ENCODE assay signal across 23 cellular contexts in the genomic region with DNA sequence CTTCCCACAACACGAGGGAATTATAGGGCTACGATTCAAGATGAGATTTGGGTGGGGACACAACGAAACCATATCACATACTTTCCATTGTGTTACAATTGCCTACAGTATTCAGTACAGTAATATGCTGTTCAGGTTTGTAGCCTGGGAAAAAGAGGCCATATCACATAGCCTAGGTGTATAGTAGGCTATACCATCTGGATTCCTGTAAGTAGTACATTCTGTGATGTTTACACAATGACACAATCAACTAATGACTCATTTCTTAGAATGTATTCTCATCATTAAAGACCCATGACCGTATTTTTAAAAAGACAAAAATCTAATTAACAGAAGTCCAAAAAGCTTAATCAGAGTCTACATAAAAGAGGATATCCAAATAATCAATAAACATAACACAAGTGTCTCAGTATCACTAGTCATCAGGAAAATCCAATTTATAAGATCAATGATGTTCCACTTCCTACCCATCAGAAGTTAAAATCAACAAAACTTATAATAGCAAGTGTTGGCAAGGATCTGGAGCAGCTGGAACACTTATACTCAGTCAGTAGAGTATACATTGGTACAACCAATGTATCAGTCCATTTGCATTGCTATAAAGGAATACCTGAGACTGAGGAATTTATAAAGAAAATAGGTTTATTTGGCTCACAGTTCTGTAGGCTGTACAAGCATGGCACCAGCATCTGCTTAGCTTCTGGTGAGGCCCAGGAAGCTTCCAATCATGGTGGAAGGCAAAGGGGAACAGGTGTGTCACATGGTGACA.
"Had no signal": no experiment of that assay in that cellular context is flagged by ENCODE, and none has a peak within 500 bp of the region (broad histone marks: within the 10 kb centered on the region; RNA-seq: fewer than 3 reads in every experiment).

No MANE protein-coding gene starts in this region.

- H3K4me3 Mint-ChIP-seq: dendritic cell treated with granulocyte-macrophage colony-stimulating factor and Interleukin-4, amounts not matched to agents 40 ng/mL and 50 ng/mL, for 4 days; endodermal cell; memory B cell; natural killer cell; stimulated activated effector memory CD8-positive, alpha-beta T cell treated with anti-CD3 and anti-CD28 coated beads, Interleukin-12 subunit alpha, Interleukin-12 subunit beta, amount 100 ng/mL, for 72 hours had no signal

- H3K9me3 Mint-ChIP-seq: dendritic cell treated with granulocyte-macrophage colony-stimulating factor and Interleukin-4, amounts not matched to agents 40 ng/mL and 50 ng/mL, for 4 days; endodermal cell had no signal

- H3K36me3 ChIP-seq: esophagus squamous epithelium, lower lobe of right lung, ovary, sigmoid colon, stomach, thyroid gland, vagina had no signal

- H3K27me3 Mint-ChIP-seq: dendritic cell treated with granulocyte-macrophage colony-stimulating factor and Interleukin-4, amounts not matched to agents 40 ng/mL and 50 ng/mL, for 4 days; memory B cell had no signal

- H3K4me1 ChIP-seq: esophagus squamous epithelium, lower lobe of right lung, sigmoid colon, stomach, thyroid gland, vagina had no signal

- H3K4me3 ChIP-seq: esophagus squamous epithelium, lower lobe of right lung, ovary, psoas muscle, sigmoid colon, stomach, thyroid gland, vagina had no signal

- H3K27me3 ChIP-seq: esophagus squamous epithelium, ovary, sigmoid colon, stomach, thyroid gland, vagina had no signal

- H3K9me3 ChIP-seq: esophagus squamous epithelium, lower lobe of right lung, ovary, psoas muscle, sigmoid colon, stomach, thyroid gland, vagina had no signal

- H3K27ac ChIP-seq: esophagus squamous epithelium, lower lobe of right lung, ovary, psoas muscle, sigmoid colon, stomach, thyroid gland, vagina had no signal

- H3K27ac Mint-ChIP-seq: dendritic cell treated with granulocyte-macrophage colony-stimulating factor and Interleukin-4, amounts not matched to agents 40 ng/mL and 50 ng/mL, for 4 days; endodermal cell; memory B cell; natural killer cell; stimulated activated effector memory CD8-positive, alpha-beta T cell treated with anti-CD3 and anti-CD28 coated beads, Interleukin-12 subunit alpha, Interleukin-12 subunit beta, amount 100 ng/mL, for 72 hours had no signal

- DNase-seq: effector CD8-positive, alpha-beta T cell; endodermal cell; erythroblast; esophagus squamous epithelium; head of caudate nucleus; left ventricle myocardium superior; lower lobe of right lung; natural killer cell; occipital lobe; ovary; posterior cingulate gyrus; psoas muscle; right cardiac atrium; sigmoid colon; stimulated activated CD4-positive, alpha-beta T cell treated with anti-CD3 and anti-CD28 coated beads, Interleukin-2, amount 100 ng/mL, for 24 hours; stimulated activated CD4-positive, alpha-beta T cell treated with anti-CD3 and anti-CD28 coated beads, Interleukin-4, amount 100 ng/mL, for 24 hours; stimulated activated naive CD4-positive, alpha-beta T cell treated with Interleukin-2 at 50 U/mL for 16 hours; stomach; thyroid gland had no signal

- H3K36me3 Mint-ChIP-seq: memory B cell; natural killer cell; stimulated activated effector memory CD8-positive, alpha-beta T cell treated with anti-CD3 and anti-CD28 coated beads, Interleukin-12 subunit alpha, Interleukin-12 subunit beta, amount 100 ng/mL, for 72 hours had no signal

- H3K4me1 Mint-ChIP-seq: endodermal cell; memory B cell; natural killer cell; stimulated activated effector memory CD8-positive, alpha-beta T cell treated with anti-CD3 and anti-CD28 coated beads, Interleukin-12 subunit alpha, Interleukin-12 subunit beta, amount 100 ng/mL, for 72 hours had no signal

- ATAC-seq: left ventricle myocardium superior; lower lobe of right lung; natural killer cell; psoas muscle; right cardiac atrium; stimulated activated effector memory CD8-positive, alpha-beta T cell treated with anti-CD3 and anti-CD28 coated beads, Interleukin-12 subunit alpha, Interleukin-12 subunit beta, amount 100 ng/mL, for 72 hours had no signal
